8 cellular contexts compared by ENCODE assay signal in genomic region chr7:158976849-158977593, GRCh38.
DNase-seq lines count a peak whose midpoint lies in the region; ATAC-seq and TF ChIP-seq lines count a peak whose summit lies in the region.

No MANE protein-coding gene starts in this region.

- 9% methylated on average over 15 of the region's 24 CpGs for WGBS in right lobe of liver (ENCODE audit: insufficient coverage, low coverage, low lambda C conversion rate, missing lambda C conversion rate)

- no peak for TF ChIP-seq POLR2A in right lobe of liver (IDR thresholded peaks at IDR 0.05)

- POLR2A ChIA-PET in activated CD4-positive, alpha-beta T cell treated with anti-CD3 and anti-CD28 coated beads for 36 hours (lab: Charles Lee): interaction anchor here (1.3 kb wide), 1 partner anchor 272 kb away, joined by 5 read pairs; the partner anchor contains the start of gene NCAPG2

- peak; percentile 81 for DNase-seq in ACHN
- DNase-seq in NCI-H446 (lab: John Stamatoyannopoulos, UW): peak; percentile 22 to 76
- peak; percentile 94 for DNase-seq in activated CD4-positive, alpha-beta T cell treated with anti-CD3 and anti-CD28 coated beads for 36 hours
- DNase-seq in dedifferentiated amniotic fluid mesenchymal stem cell (ENCODE audit: extremely low spot score): peak; percentile 67
- peak; percentile 80 to 83 (median 82) for DNase-seq in right lobe of liver
- DNase-seq in stimulated activated CD4-positive, alpha-beta T cell treated with anti-CD3 and anti-CD28 coated beads, Interleukin-4, amount 100 ng/mL, for 1 hour: peak; percentile 91

- CTCF ChIA-PET in activated CD4-positive, alpha-beta T cell treated with anti-CD3 and anti-CD28 coated beads for 36 hours (lab: Charles Lee): interaction anchor here (0.6 to 2.0 kb wide), 46 partner anchors 9 to 1373 kb away, joined by 3 to 12 read pairs (median 4); partner anchors contain the start of gene VIPR2

- no peaks in the 10 kb centered on the region for H3K36me3 ChIP-seq in right lobe of liver

- peaks cover 4% of the 10 kb centered on the region for H3K9me3 Mint-ChIP-seq in activated CD4-positive, alpha-beta T cell treated with anti-CD3 and anti-CD28 coated beads for 36 hours (ENCODE audit: low read depth)

- intact Hi-C loops in activated CD4-positive, alpha-beta T cell treated with anti-CD3 and anti-CD28 coated beads for 36 hours (cut with DNase I, micrococcal nuclease): loop anchor here (1.0 to 10.0 kb wide), 11 partner anchors 40 to 582 kb away; partner anchors contain the start of genes ESYT2 (in 1 of the 2), NCAPG2 (in 1 of the 2) and PTPRN2 (in 1 of the 2)
- intact Hi-C loops in right lobe of liver (cut with DNase I): loop anchor here in 1 of 2 donors (10.0 kb wide), 2 partner anchors 92 to 282 kb away; no protein-coding TSS in a partner anchor

- H3K27ac ChIP-seq in right lobe of liver: no peak overlapping the region

- peak; percentile 90 for ATAC-seq in GM18861 (IDR thresholded peaks at IDR 0.05; ENCODE audit: unreplicated experiment)
- ATAC-seq in HG03103 (IDR thresholded peaks at IDR 0.05; ENCODE audit: low read depth, unreplicated experiment): peak; percentile 80
- ATAC-seq in activated CD4-positive, alpha-beta T cell treated with anti-CD3 and anti-CD28 coated beads for 36 hours: peak; percentile 82
- peak; percentile 90 to 98 (median 96) for ATAC-seq in right lobe of liver

- H3K4me3 Mint-ChIP-seq in activated CD4-positive, alpha-beta T cell treated with anti-CD3 and anti-CD28 coated beads for 36 hours: peak overlapping the region; percentile 69

- no peaks in the 10 kb centered on the region for H3K27me3 Mint-ChIP-seq in activated CD4-positive, alpha-beta T cell treated with anti-CD3 and anti-CD28 coated beads for 36 hours

- peaks cover 5% of the 10 kb centered on the region for H3K36me3 Mint-ChIP-seq in activated CD4-positive, alpha-beta T cell treated with anti-CD3 and anti-CD28 coated beads for 36 hours (ENCODE audit: low read depth)

- peaks cover 0 to 8% (median 1%) of the 10 kb centered on the region in 4 donors for H3K9me3 ChIP-seq in right lobe of liver

- in situ Hi-C loops in ACHN (cut with HindIII; ENCODE audit: low pct_ligation_motif_present, low pct_unique_long_range_greater_than_20kb, low sequenced_read_pairs): no loop called here

- H3K4me3 ChIP-seq in right lobe of liver: peak overlapping the region; percentile 9 to 17 (median 13)

- no peaks in the 10 kb centered on the region for H3K4me1 ChIP-seq in right lobe of liver

- TF ChIP-seq CTCF in right lobe of liver (IDR thresholded peaks at IDR 0.05): peak; percentile 89 to 94 (median 90)

- H3K4me1 Mint-ChIP-seq in activated CD4-positive, alpha-beta T cell treated with anti-CD3 and anti-CD28 coated beads for 36 hours: peaks cover 20% of the 10 kb centered on the region

- H3K27me3 ChIP-seq in right lobe of liver: no peaks in the 10 kb centered on the region

- peak overlapping the region; percentile 93 for H3K27ac Mint-ChIP-seq in activated CD4-positive, alpha-beta T cell treated with anti-CD3 and anti-CD28 coated beads for 36 hours
